ENCODE assay signal across 15 cellular contexts in genomic region chr13:96636310-96636709, GRCh38.
"Had no signal": no experiment of that assay in that cellular context is flagged by ENCODE, and none has a peak within 500 bp of the region (broad histone marks: within the 10 kb centered on the region; RNA-seq: fewer than 3 reads in every experiment).

No MANE protein-coding gene starts in this region.

- H3K27me3 ChIP-seq: heart left ventricle, neural progenitor cell, ovary had no signal

- H3K27ac ChIP-seq: heart left ventricle, neural progenitor cell, ovary, SK-N-MC had no signal

- ATAC-seq: heart left ventricle; stimulated activated naive B cell treated with anti-CD40 and anti-IgM and Interleukin-4, amounts not matched to agents 10 μg/mL and 1 μg/mL and 100 μg/mL, for 72 hours; WTC11 had no signal

- H3K36me3 Mint-ChIP-seq: brain; neural progenitor cell; stimulated activated naive B cell treated with anti-CD40 and anti-IgM and Interleukin-4, amounts not matched to agents 10 μg/mL and 1 μg/mL and 100 μg/mL, for 72 hours; WTC11 had no signal

- FAIRE-seq: endometrium, keratinocyte had no signal

- H3K4me1 Mint-ChIP-seq: brain; neural progenitor cell; stimulated activated naive B cell treated with anti-CD40 and anti-IgM and Interleukin-4, amounts not matched to agents 10 μg/mL and 1 μg/mL and 100 μg/mL, for 72 hours; WTC11 had no signal

- DNase-seq: activated CD4-positive, alpha-beta T cell treated with anti-CD3 and anti-CD28 coated beads for 48 hours; activated naive CD4-positive, alpha-beta T cell treated with anti-CD3 and anti-CD28 coated beads for 36 hours; heart left ventricle; ovary; stimulated activated naive B cell treated with anti-CD40 and anti-IgM and Interleukin-4, amounts not matched to agents 10 μg/mL and 1 μg/mL and 100 μg/mL, for 72 hours; substantia nigra; trophoblast cell had no signal

- H3K36me3 ChIP-seq: heart left ventricle, neural progenitor cell, ovary had no signal

- H3K9me3 Mint-ChIP-seq: neural progenitor cell had no signal

- H3K4me1 ChIP-seq: heart left ventricle, neural progenitor cell had no signal

- H3K9me3 ChIP-seq: ovary had no signal

- H3K4me3 ChIP-seq: heart left ventricle, neural progenitor cell, ovary, SK-N-MC, smooth muscle cell had no signal

- H3K4me3 Mint-ChIP-seq: activated naive CD4-positive, alpha-beta T cell treated with anti-CD3 and anti-CD28 coated beads for 36 hours; brain; neural progenitor cell; stimulated activated naive B cell treated with anti-CD40 and anti-IgM and Interleukin-4, amounts not matched to agents 10 μg/mL and 1 μg/mL and 100 μg/mL, for 72 hours; T-helper 1 cell treated with Interleukin-12 subunit alpha and Interleukin-12 subunit beta and Interleukin-4 antibody, amounts not matched to agents 30 μg/mL and 1 μg/mL, for 36 hours; WTC11 had no signal

- H3K27me3 Mint-ChIP-seq: brain; stimulated activated naive B cell treated with anti-CD40 and anti-IgM and Interleukin-4, amounts not matched to agents 10 μg/mL and 1 μg/mL and 100 μg/mL, for 72 hours had no signal

- H3K27ac Mint-ChIP-seq: activated naive CD4-positive, alpha-beta T cell treated with anti-CD3 and anti-CD28 coated beads for 36 hours; neural progenitor cell; stimulated activated naive B cell treated with anti-CD40 and anti-IgM and Interleukin-4, amounts not matched to agents 10 μg/mL and 1 μg/mL and 100 μg/mL, for 72 hours; T-helper 1 cell treated with Interleukin-12 subunit alpha and Interleukin-12 subunit beta and Interleukin-4 antibody, amounts not matched to agents 30 μg/mL and 1 μg/mL, for 36 hours; WTC11 had no signal
